ENCODE assay signal across 8 cellular contexts in the genomic region with DNA sequence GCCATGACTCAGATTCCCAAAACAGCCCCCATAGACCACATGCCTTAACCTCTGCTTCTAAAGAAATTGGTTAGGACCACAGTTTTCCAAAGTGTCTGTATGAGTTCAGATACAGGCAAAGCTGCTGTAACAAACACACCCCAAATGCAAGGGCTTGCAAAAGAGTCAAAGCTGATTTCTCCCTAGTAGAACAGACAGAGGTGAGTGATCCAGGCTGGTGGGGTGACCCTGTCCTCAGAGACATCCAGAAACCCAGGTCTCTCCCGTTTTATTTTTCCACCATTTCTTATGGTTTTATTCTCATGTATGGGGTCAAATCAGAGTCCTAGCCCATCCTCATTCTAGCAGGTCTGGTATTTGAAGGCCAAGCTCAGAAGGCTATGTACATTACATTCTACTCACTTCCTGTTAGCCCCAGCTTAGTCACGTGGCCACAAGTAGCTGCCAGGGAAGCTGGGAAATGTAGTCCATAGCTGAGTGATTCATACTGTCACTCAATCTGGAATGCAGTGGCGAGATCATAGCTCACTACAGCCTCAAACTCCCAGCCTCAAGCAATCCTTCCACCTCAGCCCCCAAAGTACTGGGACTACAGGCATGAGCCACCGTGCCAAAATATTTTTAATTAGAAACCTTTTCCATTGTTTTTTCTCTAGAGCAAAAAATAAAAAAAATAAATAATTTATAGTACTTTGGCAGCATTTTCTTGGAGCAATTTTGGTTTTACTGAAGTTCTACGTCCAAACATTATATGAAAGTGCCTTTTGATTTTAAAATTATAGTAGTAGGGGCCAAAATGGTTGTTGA.
A peak's percentile ranks its signal among the peaks of the same experiment; 100 is the strongest.
DNase-seq lines count a peak whose midpoint lies in the region; ATAC-seq, FAIRE-seq and TF ChIP-seq lines count a peak whose summit lies in the region.

No MANE protein-coding gene starts in this region.

- FAIRE-seq in HTR-8/SVneo (lab: Jason Lieb, UNC): peak; percentile 99

- no peaks in the 10 kb centered on the region for H3K9me3 ChIP-seq in smooth muscle cell (replicated peaks; ENCODE audit: low read depth)

- H4K20me1 ChIP-seq in smooth muscle cell (ENCODE audit: low read depth): no peaks in the 10 kb centered on the region

- no peaks in the 10 kb centered on the region for H3F3A ChIP-seq in smooth muscle cell (ENCODE audit: low read depth)

- H3K4me3 ChIP-seq in smooth muscle cell: no peak overlapping the region

- no peaks in the 10 kb centered on the region for H3K79me2 ChIP-seq in smooth muscle cell (ENCODE audit: low read depth)

- no peak for ATAC-seq in GM19455 (IDR thresholded peaks at IDR 0.05; ENCODE audit: unreplicated experiment)

- no peak overlapping the region for H3K4me2 ChIP-seq in smooth muscle cell

- TF ChIP-seq CTCF in smooth muscle cell (IDR thresholded peaks at IDR 0.05; ENCODE audit: borderline replicate concordance, insufficient read depth, poor library complexity, severe bottlenecking): no peak

- 66% methylated on average over 5 of the region's 5 CpGs for WGBS in smooth muscle cell (ENCODE audit: low lambda C conversion rate)

- H3K27me3 ChIP-seq in smooth muscle cell (ENCODE audit: low read depth): no peaks in the 10 kb centered on the region

- no peak overlapping the region for H3K9ac ChIP-seq in smooth muscle cell (ENCODE audit: low read depth)

- H3K4me1 ChIP-seq in smooth muscle cell (ENCODE audit: low read depth): no peaks in the 10 kb centered on the region

- no peaks in the 10 kb centered on the region for H3K36me3 ChIP-seq in smooth muscle cell (ENCODE audit: low read depth)

- no peak overlapping the region for H2AFZ ChIP-seq in smooth muscle cell (ENCODE audit: low read depth)

- peak; percentile 89 for DNase-seq in ELR (ENCODE audit: low read depth)
- DNase-seq in HTR-8/SVneo (ENCODE audit: insufficient read length, low spot score): peak; percentile 88
- peak; percentile 89 for DNase-seq in SW480 (ENCODE audit: low spot score)
- peak; percentile 76 for DNase-seq in iPS-NIHi7 (ENCODE audit: extremely low spot score)
- no peak for DNase-seq in smooth muscle cell (lab: John Stamatoyannopoulos, UW; ENCODE audit: unreplicated experiment)
- no peak for DNase-seq in NCI-H524 (lab: John Stamatoyannopoulos, UW)
- DNase-seq in globus pallidus (ENCODE audit: low spot score): no peak

- no peak overlapping the region for H3K27ac ChIP-seq in smooth muscle cell (ENCODE audit: low read depth)

Comparison
In these comparisons a context has a peak if more than half of its experiments do, and no peak if none do; other contexts are left out.
1. DNase-seq: peak in ELR (single experiment), HTR-8/SVneo (single experiment), SW480 (single experiment) and iPS-NIHi7 (single experiment); none in smooth muscle cell (single experiment), NCI-H524 (0 of 2) and globus pallidus (single experiment).